ENCODE assay signal across 37 cellular contexts in genomic region chr7:117272360-117272759, GRCh38. TPM values are rescaled to one million over a fixed set of nuclear protein-coding genes. Genes with fewer than 3 reads are reported as not detected.
"Had no signal": no experiment of that assay in that cellular context is flagged by ENCODE, and none has a peak within 500 bp of the region (broad histone marks: within the 10 kb centered on the region; RNA-seq: fewer than 3 reads in every experiment).

No MANE protein-coding gene starts in this region.

- H3K27me3 ChIP-seq: MG63 had no signal

- DNase-seq: Karpas-422, Kasumi-1, MG63, MM.1S, MV-4-11, NCI-H1048, NCI-H1092 treated with DMSO at 0.1 percent for 48 hours, NCI-H1105, NCI-H1105 treated with DMSO at 0.1 percent for 48 hours, NCI-H1417, NCI-H1417 treated with DMSO at 0.1 percent for 48 hours, NCI-H1436, NCI-H1436 treated with DMSO at 0.1 percent for 48 hours, NCI-H146, NCI-H1694, NCI-H1694 treated with DMSO at 0.1 percent for 48 hours, NCI-H187, NCI-H187 treated with DMSO at 0.1 percent for 48 hours, NCI-H1930, NCI-H2029, NCI-H2029 treated with DMSO at 0.1 percent for 48 hours, NCI-H2081, NCI-H2107, NCI-H2171, NCI-H2171 treated with DMSO at 0.1 percent for 48 hours, NCI-H2227 treated with DMSO at 0.1 percent for 48 hours, NCI-H226, NCI-H345, NCI-H446, NCI-H446 treated with DMSO at 0.1 percent for 48 hours, NCI-H510A, NCI-H510A treated with DMSO at 0.1 percent for 48 hours, NCI-H524, NCI-H524 treated with DMSO at 0.1 percent for 48 hours had no signal

- H3K36me3 ChIP-seq: MG63 had no signal

- H3K4me3 ChIP-seq: MG63 had no signal

- H3K9me3 ChIP-seq: MG63 had no signal

RNA-seq across cellular contexts. Expression of gene WNT2, which starts 50.5 kb away (rescaled TPM):
- total RNA-seq: LHCN-M2, MCF 10A, NCI-H460 had no signal
